Comparison of ENCODE assay signal across 18 cellular contexts in genomic region chr2:73494031-73494430, GRCh38.
DNase-seq lines count a peak whose midpoint lies in the region; ATAC-seq and TF ChIP-seq lines count a peak whose summit lies in the region.
"Had no signal": no experiment of that assay in that cellular context is flagged by ENCODE, and none has a peak within 500 bp of the region (broad histone marks: within the 10 kb centered on the region; RNA-seq: fewer than 3 reads in every experiment).

No MANE protein-coding gene starts in this region.

- no peaks in the 10 kb centered on the region for H3K4me1 ChIP-seq in MM.1S (ENCODE audit: low read length)
- H3K4me1 ChIP-seq: gastrocnemius medialis, vagina had no signal

- no peaks in the 10 kb centered on the region for H3K79me2 ChIP-seq in MM.1S (ENCODE audit: low read length)

- no peaks in the 10 kb centered on the region for H3K36me3 ChIP-seq in MM.1S (replicated peaks; ENCODE audit: insufficient read depth, low read length)

- intact Hi-C loops in left colon (cut with DNase I, micrococcal nuclease): no loop called here

- no peaks in the 10 kb centered on the region for H3K9me3 ChIP-seq in MM.1S (replicated peaks; ENCODE audit: insufficient read depth, low read length)
- H3K9me3 ChIP-seq: gastrocnemius medialis, vagina had no signal

- H3K27me3 ChIP-seq in MM.1S (replicated peaks; ENCODE audit: insufficient read depth, low read length): no peaks in the 10 kb centered on the region
- H3K27me3 ChIP-seq: BLaER1 treated with 17β-estradiol and CSF1 and Interleukin-3, amounts not matched to agents 10 nM and 100 nM; gastrocnemius medialis; vagina had no signal

- H2AFZ ChIP-seq in MM.1S (ENCODE audit: low read length): no peak overlapping the region

- H3K9ac ChIP-seq in MM.1S (ENCODE audit: low read length): no peak overlapping the region
- H3K9ac ChIP-seq: BLaER1 treated with 17β-estradiol and CSF1 and Interleukin-3, amounts not matched to agents 10 nM and 100 nM had no signal

- DNase-seq in 8988T (peak; percentile 18), ELF-1 (ENCODE audit: low read depth, low spot score) (peak; percentile 12), RPMI7951 (ENCODE audit: low read depth) (peak; percentile 35), foreskin fibroblast (peak; percentile 21 to 30), DMS153 treated with DMSO at 0.1 percent for 48 hours (lab: John Stamatoyannopoulos, UW; ENCODE audit: unreplicated experiment) (no peak), MM.1S (no peak), left colon (no peak)
- DNase-seq: activated T-cell treated with anti-CD3 and anti-CD28 coated beads for 4 hours; amniotic stem cell; dermis blood vessel endothelial cell; gastrocnemius medialis; NCI-H2171; stimulated activated CD4-positive, alpha-beta T cell treated with anti-CD3 and anti-CD28 coated beads, Interleukin-2, amount 100 ng/mL, for 24 hours had no signal

- ATAC-seq in HG03442 (IDR thresholded peaks at IDR 0.05; ENCODE audit: unreplicated experiment): no peak
- no peak for ATAC-seq in left colon
- ATAC-seq: gastrocnemius medialis, SK-N-SH treated with all-trans-retinoic acid at 6 μM for 48 hours had no signal

- H3K4me3 ChIP-seq in foreskin fibroblast (ENCODE audit: low read depth in 1 of 2, low read length in 2 of 2) (no peak overlapping the region), MM.1S (ENCODE audit: low read length) (no peak overlapping the region)
- H3K4me3 ChIP-seq: BLaER1 treated with 17β-estradiol and CSF1 and Interleukin-3, amounts not matched to agents 10 nM and 100 nM; gastrocnemius medialis; vagina had no signal

- TF ChIP-seq CTCF in foreskin fibroblast (IDR thresholded peaks at IDR 0.05; ENCODE audit: low read depth, low read length) (no peak), MM.1S (IDR thresholded peaks at IDR 0.05; ENCODE audit: low read length) (no peak)

- H3K4me2 ChIP-seq in MM.1S (ENCODE audit: low read depth, low read length): no peak overlapping the region
- H3K4me2 ChIP-seq: BLaER1 treated with 17β-estradiol and CSF1 and Interleukin-3, amounts not matched to agents 10 nM and 100 nM had no signal

- H3F3A ChIP-seq in MM.1S (ENCODE audit: insufficient read depth, low read length): no peaks in the 10 kb centered on the region

- H3K9me2 ChIP-seq in MM.1S (replicated peaks; ENCODE audit: insufficient read depth, low read length): no peaks in the 10 kb centered on the region

- no peaks in the 10 kb centered on the region for H4K20me1 ChIP-seq in MM.1S (ENCODE audit: insufficient read depth, low read length)
- H4K20me1 ChIP-seq: BLaER1 treated with 17β-estradiol and CSF1 and Interleukin-3, amounts not matched to agents 10 nM and 100 nM had no signal

- no peak overlapping the region for H3K27ac ChIP-seq in MM.1S (ENCODE audit: low read length)
- H3K27ac ChIP-seq: BLaER1 treated with 17β-estradiol and CSF1 and Interleukin-3, amounts not matched to agents 10 nM and 100 nM; gastrocnemius medialis; vagina; VCaP had no signal

Comparison
In these comparisons a context has a peak if more than half of its experiments do, and no peak if none do; other contexts are left out.
1. DNase-seq: peak in 8988T (single experiment), ELF-1 (single experiment), RPMI7951 (single experiment) and foreskin fibroblast (2 of 2); none in DMS153 treated with DMSO at 0.1 percent for 48 hours (single experiment), MM.1S (single experiment) and left colon (0 of 2).